Comparison of ENCODE assay signal across 11 cellular contexts in genomic region chr11:14768789-14769188, GRCh38.
DNase-seq lines count a peak whose midpoint lies in the region; ATAC-seq and TF ChIP-seq lines count a peak whose summit lies in the region.
"Had no signal": no experiment of that assay in that cellular context is flagged by ENCODE, and none has a peak within 500 bp of the region (broad histone marks: within the 10 kb centered on the region; RNA-seq: fewer than 3 reads in every experiment).

No MANE protein-coding gene starts in this region.

- no peak for ATAC-seq in CD4-positive, CD25-positive, alpha-beta regulatory T cell (ENCODE audit: low read depth in 2 of 2)
- ATAC-seq in GM18870 (IDR thresholded peaks at IDR 0.05; ENCODE audit: unreplicated experiment): peak; percentile 54
- peak; percentile 57 for ATAC-seq in HG02759 (IDR thresholded peaks at IDR 0.05; ENCODE audit: unreplicated experiment)
- ATAC-seq: gastrocnemius medialis had no signal

- H3K4me1 Mint-ChIP-seq in CD4-positive, CD25-positive, alpha-beta regulatory T cell: peaks cover 28 to 59% (median 38%) of the 10 kb centered on the region in 4 donors

- TF ChIP-seq CTCF in OCI-LY3 (IDR thresholded peaks at IDR 0.05; ENCODE audit: low read depth, low read length): no peak
- no peak for TF ChIP-seq CTCF in left ventricle myocardium inferior (IDR thresholded peaks at IDR 0.05; ENCODE audit: borderline replicate concordance)
- no peak for TF ChIP-seq CTCF in PC-9 (conservative IDR thresholded peaks at IDR 0.05)

- CTCF ChIA-PET in PC-9 (lab: Charles Lee): no interaction called here

- no peaks in the 10 kb centered on the region for H3K79me2 ChIP-seq in OCI-LY3 (ENCODE audit: low read length)
- no peaks in the 10 kb centered on the region for H3K79me2 ChIP-seq in PC-9 (ENCODE audit: low read depth)

- peak in 2 of 3 donors; percentile 39 to 62 for DNase-seq in CD4-positive, CD25-positive, alpha-beta regulatory T cell
- DNase-seq in left ventricle myocardium inferior: no peak
- DNase-seq in pons (ENCODE audit: low spot score): no peak
- DNase-seq in CD1c-positive myeloid dendritic cell (ENCODE audit: extremely low spot score): no peak
- no peak for DNase-seq in PC-9
- DNase-seq: gastrocnemius medialis, small intestine had no signal

- no peaks in the 10 kb centered on the region for H3K9me3 ChIP-seq in CD4-positive, CD25-positive, alpha-beta regulatory T cell (ENCODE audit: control insufficient read depth in 2 of 2, low read length in 2 of 2)
- H3K9me3 ChIP-seq in OCI-LY3 (ENCODE audit: insufficient read depth, low read length): no peaks in the 10 kb centered on the region
- no peaks in the 10 kb centered on the region for H3K9me3 ChIP-seq in left ventricle myocardium inferior (replicated peaks)
- H3K9me3 ChIP-seq in PC-9 (ENCODE audit: insufficient read depth, low read depth): no peaks in the 10 kb centered on the region
- H3K9me3 ChIP-seq: gastrocnemius medialis had no signal

- no peaks in the 10 kb centered on the region for H3F3A ChIP-seq in PC-9 (ENCODE audit: insufficient read depth, low read depth)

- 0 out of 2 replicates have a peak, but pooled peaks cover 3% of the 10 kb centered on the region for H4K20me1 ChIP-seq in OCI-LY3 (ENCODE audit: insufficient read depth, low read length)
- H4K20me1 ChIP-seq in PC-9 (ENCODE audit: insufficient read depth): no peaks in the 10 kb centered on the region

- no peaks in the 10 kb centered on the region for H3K9me3 Mint-ChIP-seq in CD4-positive, CD25-positive, alpha-beta regulatory T cell

- H3K36me3 Mint-ChIP-seq in CD4-positive, CD25-positive, alpha-beta regulatory T cell: peaks cover 2% of the 10 kb centered on the region

- intact Hi-C loops in left ventricle myocardium inferior (cut with micrococcal nuclease): no loop called here
- intact Hi-C loops in PC-9 (cut with micrococcal nuclease; ENCODE audit: unreplicated experiment): no loop called here

- peak overlapping the region; percentile 43 for H3K4me3 ChIP-seq in CD4-positive, CD25-positive, alpha-beta regulatory T cell (ENCODE audit: low read depth, low read length)
- H3K4me3 ChIP-seq in OCI-LY3 (ENCODE audit: low read length) (no peak overlapping the region), left ventricle myocardium inferior (no peak overlapping the region), PC-9 (no peak overlapping the region)
- H3K4me3 ChIP-seq: gastrocnemius medialis had no signal

- BruUV-seq in PC-9 (replicated peaks; lab: Mats Ljungman, UMichigan): no TSS peak

- peak overlapping the region; percentile 90 for H3K27ac ChIP-seq in CD4-positive, CD25-positive, alpha-beta regulatory T cell (ENCODE audit: insufficient read depth, low read length, poor library complexity, severe bottlenecking)
- no peak overlapping the region for H3K27ac ChIP-seq in OCI-LY3 (ENCODE audit: low read length)
- no peak overlapping the region for H3K27ac ChIP-seq in left ventricle myocardium inferior (replicated peaks)
- H3K27ac ChIP-seq in PC-9: no peak overlapping the region
- H3K27ac ChIP-seq: C4-2B, gastrocnemius medialis had no signal

- peak overlapping the region; percentile 83 to 90 (median 88) for H3K27ac Mint-ChIP-seq in CD4-positive, CD25-positive, alpha-beta regulatory T cell

- no peaks in the 10 kb centered on the region for H3K36me3 ChIP-seq in CD4-positive, CD25-positive, alpha-beta regulatory T cell (ENCODE audit: control insufficient read depth, insufficient read depth, low read length)
- H3K36me3 ChIP-seq in OCI-LY3 (replicated peaks; ENCODE audit: low read depth, low read length) (no peaks in the 10 kb centered on the region), left ventricle myocardium inferior (no peaks in the 10 kb centered on the region), PC-9 (ENCODE audit: low read depth) (no peaks in the 10 kb centered on the region)
- H3K36me3 ChIP-seq: gastrocnemius medialis had no signal

- H3K27me3 Mint-ChIP-seq in CD4-positive, CD25-positive, alpha-beta regulatory T cell: peaks cover 8% of the 10 kb centered on the region

- peaks cover 64% of the 10 kb centered on the region for H3K4me1 ChIP-seq in CD4-positive, CD25-positive, alpha-beta regulatory T cell (ENCODE audit: control insufficient read depth, insufficient read depth, low read length, poor library complexity, severe bottlenecking)
- H3K4me1 ChIP-seq in OCI-LY3 (ENCODE audit: low read length): peaks cover 32% of the 10 kb centered on the region
- peaks cover 4% of the 10 kb centered on the region for H3K4me1 ChIP-seq in left ventricle myocardium inferior
- H3K4me1 ChIP-seq in PC-9 (replicated peaks; ENCODE audit: insufficient read depth): no peaks in the 10 kb centered on the region
- H3K4me1 ChIP-seq: gastrocnemius medialis had no signal

- H3K4me2 ChIP-seq in OCI-LY3 (ENCODE audit: low read length): peak overlapping the region; percentile 33
- H3K4me2 ChIP-seq in PC-9: no peak overlapping the region

- H3K27me3 ChIP-seq in CD4-positive, CD25-positive, alpha-beta regulatory T cell (ENCODE audit: control insufficient read depth, insufficient read depth, low read length): no peaks in the 10 kb centered on the region
- H3K27me3 ChIP-seq in OCI-LY3 (ENCODE audit: low read depth, low read length) (peaks cover 44% of the 10 kb centered on the region), left ventricle myocardium inferior (ENCODE audit: low read depth) (no peaks in the 10 kb centered on the region), PC-9 (ENCODE audit: insufficient read depth, low read depth) (no peaks in the 10 kb centered on the region)
- H3K27me3 ChIP-seq: gastrocnemius medialis had no signal

- POLR2A ChIA-PET in PC-9 (lab: Charles Lee; ENCODE audit: unreplicated experiment): interaction anchor here (0.7 kb wide), 1 partner anchor 243 kb away, joined by 5 read pairs; no protein-coding TSS in a partner anchor

- H2AFZ ChIP-seq in OCI-LY3 (ENCODE audit: low read depth, low read length) (no peak overlapping the region), PC-9 (no peak overlapping the region)

- peak overlapping the region; percentile 24 to 62 (median 42) for H3K4me3 Mint-ChIP-seq in CD4-positive, CD25-positive, alpha-beta regulatory T cell

- no peak overlapping the region for H3K9ac ChIP-seq in OCI-LY3 (ENCODE audit: low read length)

- no peaks in the 10 kb centered on the region for H3K9me2 ChIP-seq in PC-9 (ENCODE audit: insufficient read depth)

Comparison
In these comparisons a context has a peak if more than half of its experiments do, and no peak if none do; other contexts are left out.
1. ATAC-seq: peak in GM18870 (single experiment) and HG02759 (single experiment); none in CD4-positive, CD25-positive, alpha-beta regulatory T cell (0 of 2).
2. DNase-seq: peak in CD4-positive, CD25-positive, alpha-beta regulatory T cell (2 of 3); none in left ventricle myocardium inferior (single experiment), pons (single experiment), CD1c-positive myeloid dendritic cell (single experiment) and PC-9 (0 of 2).